8 cellular contexts compared by ENCODE assay signal in the genomic region with DNA sequence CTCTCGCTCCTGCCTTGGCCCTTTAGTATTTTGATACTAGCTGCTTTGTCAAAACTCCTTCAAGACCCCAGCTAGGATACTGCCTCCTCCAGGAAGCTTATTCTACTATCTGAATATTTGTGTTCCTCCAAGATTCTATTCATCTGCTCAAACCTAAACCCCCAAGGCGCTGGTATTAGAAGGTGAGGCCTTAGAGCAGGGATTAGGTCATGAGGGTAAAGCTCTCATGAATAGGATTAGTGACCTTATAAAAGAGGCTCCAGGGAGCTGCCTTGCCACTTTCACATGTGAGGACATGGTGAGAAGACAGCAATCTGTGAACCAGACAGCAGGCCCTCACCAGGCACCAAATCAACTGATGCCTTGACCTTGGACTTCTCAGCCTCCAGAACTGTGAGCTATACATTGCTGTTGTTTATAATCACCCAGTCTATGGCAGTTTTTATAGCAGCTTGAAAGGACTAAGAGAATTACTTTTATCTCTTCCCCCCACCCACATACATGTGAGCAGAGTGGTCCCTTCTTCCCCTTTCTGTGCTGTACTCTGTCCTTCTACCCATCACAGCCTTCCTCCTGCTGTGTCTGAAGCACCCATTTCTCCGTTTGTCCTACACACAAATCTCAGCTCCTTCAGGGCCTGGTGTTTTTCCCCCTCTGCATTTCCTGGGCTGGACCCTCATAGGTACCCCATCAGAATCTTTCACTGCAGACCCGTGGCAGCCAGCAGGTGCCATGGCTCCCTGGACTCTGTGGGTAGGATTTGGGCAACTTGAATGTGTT. TPM values are rescaled to one million over a fixed set of nuclear protein-coding genes. Genes with fewer than 3 reads are reported as not detected.
A peak's percentile ranks its signal among the peaks of the same experiment; 100 is the strongest.
DNase-seq lines count a peak whose midpoint lies in the region; ATAC-seq and TF ChIP-seq lines count a peak whose summit lies in the region.

No MANE protein-coding gene starts in this region.

- peaks cover 32% of the 10 kb centered on the region for H3K4me1 ChIP-seq in Panc1 (ENCODE audit: control insufficient read depth, insufficient read depth, low read length)
- peaks cover 37 to 93% (median 78%) of the 10 kb centered on the region in 9 donors for H3K4me1 ChIP-seq in heart right ventricle

- in situ Hi-C loops in Panc1 (cut with HindIII; ENCODE audit: low pct_unique_long_range_greater_than_20kb, low sequenced_read_pairs), result no loop called here

- peak; percentile 2 for DNase-seq in activated T-cell treated with anti-CD3 and anti-CD28 coated beads, Interleukin-2, amount 50 U/mL, for 1 hour
- no peak for DNase-seq in activated T-cell treated with anti-CD3 and anti-CD28 coated beads, Interleukin-2, amount 50 U/mL, for 48 hours
- no peak for DNase-seq in Panc1 (ENCODE audit: low read depth, low spot score)
- DNase-seq in heart right ventricle, result no peak
- DNase-seq in HuH-7 (ENCODE audit: low spot score), result no peak
- no peak for DNase-seq in activated CD4-positive, alpha-beta T cell treated with anti-CD3 and anti-CD28 coated beads for 48 hours
- DNase-seq in stimulated activated CD4-positive, alpha-beta T cell treated with anti-CD3 and anti-CD28 coated beads, Interleukin-4, amount 100 ng/mL, for 1 hour, result no peak

- H3K27me3 ChIP-seq in Panc1 (ENCODE audit: control insufficient read depth, insufficient read depth, low read length), result no peaks in the 10 kb centered on the region
- H3K27me3 ChIP-seq in heart right ventricle, result no peaks in the 10 kb centered on the region

- CTCF ChIA-PET in Panc1 (lab: Charles Lee), result interaction anchor here (1.0 kb wide), 1 partner anchor 150 kb away, joined by 3 read pairs; a partner anchor contains a TSS

- no TSS peak for BruUV-seq in Panc1 (replicated peaks; lab: Mats Ljungman, UMichigan)

- WGBS in heart right ventricle, 2 donors, result 88 to 89% methylated on average over 4 of the region's 4 CpGs

- TF ChIP-seq CTCF in Panc1 (IDR thresholded peaks at IDR 0.05) (no peak), heart right ventricle (IDR thresholded peaks at IDR 0.05) (no peak)

- ATAC-seq in Panc1 (no peak), heart right ventricle (no peak)

- POLR2A ChIA-PET in Panc1 (lab: Charles Lee), result interaction anchor here (0.6 kb wide), 1 partner anchor 10 kb away, joined by 3 read pairs; no protein-coding TSS in a partner anchor

- H3K4me3 ChIP-seq in Panc1 (ENCODE audit: low read depth in 2 of 2, low read length in 2 of 2), result no peak overlapping the region
- no peak overlapping the region for H3K4me3 ChIP-seq in heart right ventricle

- intact Hi-C loops in Panc1 (cut with micrococcal nuclease; ENCODE audit: unreplicated experiment) (loop anchor here (10.0 kb wide), 1 partner anchor 152 kb away; a partner anchor contains a TSS), heart right ventricle (cut with DNase I) (loop anchor here in 3 of 10 donors (2.0 to 5.0 kb wide), 3 partner anchors 16 to 36 kb away; no protein-coding TSS in a partner anchor)

- peak overlapping the region; percentile 51; the same call in 1 of the 2 replicates for H3K27ac ChIP-seq in Panc1 (ENCODE audit: low read length)
- peak overlapping the region; percentile 68 to 88 (median 83) for H3K27ac ChIP-seq in heart right ventricle
- peak overlapping the region; percentile 45 for H3K27ac ChIP-seq in temporal lobe (ENCODE audit: low read depth, low read length)

- H3K9me3 ChIP-seq in Panc1 (ENCODE audit: control insufficient read depth, insufficient read depth, low read depth, low read length) (no peaks in the 10 kb centered on the region), heart right ventricle (no peaks in the 10 kb centered on the region)

- H3K36me3 ChIP-seq in Panc1 (ENCODE audit: control insufficient read depth, insufficient read depth, low read length) (no peaks in the 10 kb centered on the region), heart right ventricle (no peaks in the 10 kb centered on the region)

RNA-seq across cellular contexts. Expression of a gene that starts 54.5 kb away (rescaled TPM):
- 46.1 TPM for total RNA-seq in Panc1 (2021; ENCODE audit: unreplicated experiment)
- 45.1 TPM for polyA plus RNA-seq in Panc1 (2012; ENCODE audit: insufficient read length)
- total RNA-seq in heart right ventricle, result 10 to 100 TPM; 11.3 to 26.3 (median 16.1) TPM
- polyA plus RNA-seq in heart right ventricle, result 10 to 100 TPM; 16.8 to 24.6 TPM
- total RNA-seq in temporal lobe, result 6.9 TPM
